ENCODE assay signal across 9 cellular contexts in genomic region chr7:50339990-50340500, GRCh38. TPM values are rescaled to one million over a fixed set of nuclear protein-coding genes. Genes with fewer than 3 reads are reported as not detected.
DNase-seq lines count a peak whose midpoint lies in the region; ATAC-seq and TF ChIP-seq lines count a peak whose summit lies in the region.
"Had no signal": no experiment of that assay in that cellular context is flagged by ENCODE, and none has a peak within 500 bp of the region (broad histone marks: within the 10 kb centered on the region; RNA-seq: fewer than 3 reads in every experiment).

No MANE protein-coding gene starts in this region.

- TF ChIP-seq CTCF in type B pancreatic cell (conservative IDR thresholded peaks at IDR 0.05), result no peak

- DNase-seq in NCI-H187 treated with DMSO at 0.1 percent for 48 hours (lab: John Stamatoyannopoulos, UW), result peak; percentile 35
- DNase-seq in NCI-H187 (lab: John Stamatoyannopoulos, UW), result no peak
- no peak for DNase-seq in activated T-cell treated with anti-CD3 and anti-CD28 coated beads, Interleukin-2, amount 50 U/mL, for 4 hours
- peak; percentile 81 for DNase-seq in stimulated activated CD8-positive, alpha-beta memory T cell treated with anti-CD3 and anti-CD28 coated beads, Interleukin-4, amount 100 ng/mL, for 48 hours
- DNase-seq in foreskin melanocyte, result no peak
- no peak for DNase-seq in type B pancreatic cell (ENCODE audit: extremely low spot score, unreplicated experiment)

- H3K27ac Mint-ChIP-seq in IgD-negative memory B cell (peak overlapping the region in 2 of 3 donors; percentile 91 to 93), type B pancreatic cell (no peak overlapping the region)

- ATAC-seq in activated T-cell treated with anti-CD3 and anti-CD28 coated beads, Interleukin-2, amount 50 U/mL, for 4 hours, result peak; percentile 16 to 31
- no peak for ATAC-seq in HG02981 (IDR thresholded peaks at IDR 0.05; ENCODE audit: unreplicated experiment)

- H3K36me3 Mint-ChIP-seq in IgD-negative memory B cell, result peaks cover 8% of the 10 kb centered on the region
- peaks cover 36% of the 10 kb centered on the region for H3K36me3 Mint-ChIP-seq in activated T-cell treated with anti-CD3 and anti-CD28 coated beads, Interleukin-2, amount 50 U/mL, for 4 hours (ENCODE audit: insufficient read depth)
- no peaks in the 10 kb centered on the region for H3K36me3 Mint-ChIP-seq in type B pancreatic cell

- H3K4me1 Mint-ChIP-seq in IgD-negative memory B cell, result peaks cover 63 to 75% (median 65%) of the 10 kb centered on the region in 3 donors
- peaks cover 38% of the 10 kb centered on the region for H3K4me1 Mint-ChIP-seq in activated T-cell treated with anti-CD3 and anti-CD28 coated beads, Interleukin-2, amount 50 U/mL, for 4 hours (ENCODE audit: low read depth)
- peaks cover 4% of the 10 kb centered on the region for H3K4me1 Mint-ChIP-seq in type B pancreatic cell (ENCODE audit: unreplicated experiment)

- H3K9me3 Mint-ChIP-seq in IgD-negative memory B cell, result no peaks in the 10 kb centered on the region
- no peaks in the 10 kb centered on the region for H3K9me3 Mint-ChIP-seq in activated T-cell treated with anti-CD3 and anti-CD28 coated beads, Interleukin-2, amount 50 U/mL, for 4 hours
- no peaks in the 10 kb centered on the region for H3K9me3 Mint-ChIP-seq in type B pancreatic cell

- H3K4me3 Mint-ChIP-seq in IgD-negative memory B cell (peak overlapping the region in 2 of 4 donors; percentile 41 to 79), type B pancreatic cell (no peak overlapping the region)
- H3K4me3 Mint-ChIP-seq in activated T-cell treated with anti-CD3 and anti-CD28 coated beads, Interleukin-2, amount 50 U/mL, for 4 hours, result peak overlapping the region; percentile 67

- H3K27me3 Mint-ChIP-seq in IgD-negative memory B cell, result no peaks in the 10 kb centered on the region
- H3K27me3 Mint-ChIP-seq in activated T-cell treated with anti-CD3 and anti-CD28 coated beads, Interleukin-2, amount 50 U/mL, for 4 hours (ENCODE audit: low read depth), result no peaks in the 10 kb centered on the region
- peaks cover 14% of the 10 kb centered on the region for H3K27me3 Mint-ChIP-seq in type B pancreatic cell

RNA-seq across cellular contexts. Expression of gene IKZF1, which starts 35.5 kb away (rescaled TPM):
- 213 TPM for polyA plus RNA-seq in IgD-negative memory B cell
- total RNA-seq in activated T-cell treated with anti-CD3 and anti-CD28 coated beads, Interleukin-2, amount 50 U/mL, for 4 hours, result 100 to 1,000 TPM; 168 to 229 (median 228) TPM
- total RNA-seq in type B pancreatic cell (ENCODE audit: low replicate concordance), result 1.0 and 2.0 TPM in 2 replicates
- polyA plus RNA-seq: cardiac muscle cell had no signal

Comparison
In these comparisons a context has a peak if more than half of its experiments do, and no peak if none do; other contexts are left out.
1. DNase-seq: peak in NCI-H187 treated with DMSO at 0.1 percent for 48 hours (single experiment) and stimulated activated CD8-positive, alpha-beta memory T cell treated with anti-CD3 and anti-CD28 coated beads, Interleukin-4, amount 100 ng/mL, for 48 hours (single experiment); none in NCI-H187 (0 of 2), activated T-cell treated with anti-CD3 and anti-CD28 coated beads, Interleukin-2, amount 50 U/mL, for 4 hours (single experiment), foreskin melanocyte (single experiment) and type B pancreatic cell (single experiment).
2. RNA of gene IKZF1, which starts 35.5 kb away (total RNA-seq): 168 to 229 TPM in activated T-cell treated with anti-CD3 and anti-CD28 coated beads, Interleukin-2, amount 50 U/mL, for 4 hours; 1.0 to 2.0 TPM in type B pancreatic cell; every median in the first group is over 10 times any median in the second.